ENCODE assay signal across 22 cellular contexts in the genomic region with DNA sequence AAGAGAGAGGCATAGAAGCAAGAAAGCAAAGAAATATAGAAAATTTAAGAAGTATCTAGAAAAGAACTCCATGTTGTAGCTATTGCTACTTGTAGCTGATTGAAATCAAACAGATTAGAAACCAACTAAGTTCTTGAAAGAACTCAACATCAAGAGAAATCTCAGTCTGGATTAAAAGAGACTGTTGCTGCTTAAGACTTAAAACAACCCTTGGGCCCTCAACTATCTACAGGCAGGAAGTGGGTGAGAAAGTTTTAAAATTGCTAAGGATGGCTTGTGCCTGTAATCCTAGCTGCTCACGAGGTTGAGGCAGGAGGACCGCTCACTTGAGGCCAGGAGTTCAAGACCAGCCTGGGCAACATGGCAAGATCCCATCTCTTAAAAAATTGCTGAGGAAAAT. TPM values are rescaled to one million over a fixed set of nuclear protein-coding genes. Genes with fewer than 3 reads are reported as not detected.
A peak's percentile ranks its signal among the peaks of the same experiment; 100 is the strongest.
DNase-seq lines count a peak whose midpoint lies in the region; ATAC-seq and TF ChIP-seq lines count a peak whose summit lies in the region.
"Had no signal": no experiment of that assay in that cellular context is flagged by ENCODE, and none has a peak within 500 bp of the region (broad histone marks: within the 10 kb centered on the region; RNA-seq: fewer than 3 reads in every experiment).

No MANE protein-coding gene starts in this region.

- H3K9me3 ChIP-seq in CD8-positive, alpha-beta T cell (ENCODE audit: low read length), result no peaks in the 10 kb centered on the region
- H3K9me3 ChIP-seq: A549, BE2C, Caco-2 had no signal

- peaks cover 23% of the 10 kb centered on the region for H3K4me1 Mint-ChIP-seq in activated naive CD4-positive, alpha-beta T cell treated with anti-CD3 and anti-CD28 coated beads, Interleukin-2, amount 50 U/mL, for 24 hours
- H3K4me1 Mint-ChIP-seq in activated naive CD4-positive, alpha-beta T cell treated with anti-CD3 and anti-CD28 coated beads, Interleukin-2, amount 10 ng/mL, durations not matched to agents 7 days and 5 days, result peaks cover 3% of the 10 kb centered on the region
- peaks cover 10% of the 10 kb centered on the region for H3K4me1 Mint-ChIP-seq in CD8-positive, alpha-beta T cell (ENCODE audit: low read depth)
- no peaks in the 10 kb centered on the region for H3K4me1 Mint-ChIP-seq in activated T-helper 1 cell treated with anti-CD3 and anti-CD28 coated beads, Interleukin-12 subunit alpha, Interleukin-12 subunit beta, Interleukin-2, Interleukin-4 antibody, amounts not matched to agents 30 ng/mL and 10 ng/mL and 1 ng/mL, durations not matched to agents 14 hours and 24 hours and 36 hours (ENCODE audit: low read depth)

- H3K27me3 Mint-ChIP-seq in activated naive CD4-positive, alpha-beta T cell treated with anti-CD3 and anti-CD28 coated beads, Interleukin-2, amount 50 U/mL, for 24 hours, result peaks cover 2% of the 10 kb centered on the region
- peaks cover 6% of the 10 kb centered on the region for H3K27me3 Mint-ChIP-seq in activated naive CD4-positive, alpha-beta T cell treated with anti-CD3 and anti-CD28 coated beads, Interleukin-2, amount 10 ng/mL, durations not matched to agents 7 days and 5 days
- no peaks in the 10 kb centered on the region for H3K27me3 Mint-ChIP-seq in CD8-positive, alpha-beta T cell (ENCODE audit: low read depth)
- H3K27me3 Mint-ChIP-seq in activated T-helper 1 cell treated with anti-CD3 and anti-CD28 coated beads, Interleukin-12 subunit alpha, Interleukin-12 subunit beta, Interleukin-2, Interleukin-4 antibody, amounts not matched to agents 30 ng/mL and 10 ng/mL and 1 ng/mL, durations not matched to agents 14 hours and 24 hours and 36 hours (ENCODE audit: insufficient read depth), result peaks cover 24% of the 10 kb centered on the region

- H3K27me3 ChIP-seq in CD8-positive, alpha-beta T cell (ENCODE audit: insufficient read depth, low read length), result no peaks in the 10 kb centered on the region
- H3K27me3 ChIP-seq: BE2C; BLaER1 treated with 17β-estradiol and CSF1 and Interleukin-3, amounts not matched to agents 10 nM and 100 nM had no signal

- no peaks in the 10 kb centered on the region for H3K36me3 ChIP-seq in CD8-positive, alpha-beta T cell (ENCODE audit: insufficient read depth, low read length)
- H3K36me3 ChIP-seq: BE2C; BLaER1 treated with 17β-estradiol and CSF1 and Interleukin-3, amounts not matched to agents 10 nM and 100 nM had no signal

- no peak overlapping the region for H3K4me3 Mint-ChIP-seq in activated naive CD4-positive, alpha-beta T cell treated with anti-CD3 and anti-CD28 coated beads, Interleukin-2, amount 50 U/mL, for 24 hours
- no peak overlapping the region for H3K4me3 Mint-ChIP-seq in activated naive CD4-positive, alpha-beta T cell treated with anti-CD3 and anti-CD28 coated beads, Interleukin-2, amount 10 ng/mL, durations not matched to agents 7 days and 5 days
- H3K4me3 Mint-ChIP-seq in CD8-positive, alpha-beta T cell, result no peak overlapping the region
- H3K4me3 Mint-ChIP-seq in activated T-helper 1 cell treated with anti-CD3 and anti-CD28 coated beads, Interleukin-12 subunit alpha, Interleukin-12 subunit beta, Interleukin-2, Interleukin-4 antibody, amounts not matched to agents 30 ng/mL and 10 ng/mL and 1 ng/mL, durations not matched to agents 14 hours and 24 hours and 36 hours, result no peak overlapping the region
- H3K4me3 Mint-ChIP-seq: CD14-positive monocyte; CD4-positive, alpha-beta memory T cell; GM23338; H9; HFFc6 had no signal

- H3K27ac ChIP-seq in CD8-positive, alpha-beta T cell (ENCODE audit: low read depth, low read length), result no peak overlapping the region
- H3K27ac ChIP-seq: A549; BLaER1 treated with 17β-estradiol and CSF1 and Interleukin-3, amounts not matched to agents 10 nM and 100 nM had no signal

- ATAC-seq in CD8-positive, alpha-beta T cell, result no peak
- ATAC-seq in GM21447 (IDR thresholded peaks at IDR 0.05; ENCODE audit: unreplicated experiment), result no peak
- ATAC-seq: A549, GM12878, GM23338 had no signal

- H3K9me3 Mint-ChIP-seq in activated naive CD4-positive, alpha-beta T cell treated with anti-CD3 and anti-CD28 coated beads, Interleukin-2, amount 50 U/mL, for 24 hours, result no peaks in the 10 kb centered on the region
- no peaks in the 10 kb centered on the region for H3K9me3 Mint-ChIP-seq in activated naive CD4-positive, alpha-beta T cell treated with anti-CD3 and anti-CD28 coated beads, Interleukin-2, amount 10 ng/mL, durations not matched to agents 7 days and 5 days
- peaks cover 7% of the 10 kb centered on the region for H3K9me3 Mint-ChIP-seq in CD8-positive, alpha-beta T cell
- no peaks in the 10 kb centered on the region for H3K9me3 Mint-ChIP-seq in activated T-helper 1 cell treated with anti-CD3 and anti-CD28 coated beads, Interleukin-12 subunit alpha, Interleukin-12 subunit beta, Interleukin-2, Interleukin-4 antibody, amounts not matched to agents 30 ng/mL and 10 ng/mL and 1 ng/mL, durations not matched to agents 14 hours and 24 hours and 36 hours

- intact Hi-C loops in CD8-positive, alpha-beta T cell (cut with DNase I, micrococcal nuclease), result no loop called here
- intact Hi-C loops in activated T-helper 1 cell treated with anti-CD3 and anti-CD28 coated beads, Interleukin-12 subunit alpha, Interleukin-12 subunit beta, Interleukin-2, Interleukin-4 antibody, amounts not matched to agents 30 ng/mL and 10 ng/mL and 1 ng/mL, durations not matched to agents 14 hours and 24 hours and 36 hours (cut with micrococcal nuclease), result no loop called here

- no peak for TF ChIP-seq CTCF in CD8-positive, alpha-beta T cell (IDR thresholded peaks at IDR 0.05)

- no peak overlapping the region for H3K4me3 ChIP-seq in CD8-positive, alpha-beta T cell (ENCODE audit: low read depth, low read length)
- H3K4me3 ChIP-seq: A549; BLaER1 treated with 17β-estradiol and CSF1 and Interleukin-3, amounts not matched to agents 10 nM and 100 nM; GM12878; GM23338 had no signal

- POLR2A ChIA-PET in CD8-positive, alpha-beta T cell (lab: Charles Lee), result no interaction called here

- CTCF ChIA-PET in activated naive CD4-positive, alpha-beta T cell treated with anti-CD3 and anti-CD28 coated beads, Interleukin-2, amount 10 ng/mL, durations not matched to agents 7 days and 5 days (lab: Charles Lee), result interaction anchor here (1.3 kb wide), 1 partner anchor 15 kb away, joined by 3 read pairs; no protein-coding TSS in a partner anchor
- CTCF ChIA-PET in CD8-positive, alpha-beta T cell (lab: Charles Lee), result no interaction called here

- DNase-seq in activated naive CD4-positive, alpha-beta T cell treated with anti-CD3 and anti-CD28 coated beads, Interleukin-2, amount 10 ng/mL, durations not matched to agents 7 days and 5 days, result no peak
- DNase-seq in CD8-positive, alpha-beta T cell, result no peak
- DNase-seq in activated T-helper 1 cell treated with anti-CD3 and anti-CD28 coated beads, Interleukin-12 subunit alpha, Interleukin-12 subunit beta, Interleukin-2, Interleukin-4 antibody, amounts not matched to agents 30 ng/mL and 10 ng/mL and 1 ng/mL, durations not matched to agents 14 hours and 24 hours and 36 hours (ENCODE audit: low spot score), result no peak
- DNase-seq in GF-D8 (lab: John Stamatoyannopoulos, UW) (no peak), NCI-H2081 (lab: John Stamatoyannopoulos, UW) (no peak)
- DNase-seq: 8988T; ACHN; AML-193; BE2C; Caco-2; CD4-positive, alpha-beta memory T cell; DMS153; DND-41; H9; HFFc6 had no signal

- H3K4me1 ChIP-seq in CD8-positive, alpha-beta T cell (ENCODE audit: insufficient read depth, low read length), result no peaks in the 10 kb centered on the region
- H3K4me1 ChIP-seq: A549; BE2C; BLaER1 treated with 17β-estradiol and CSF1 and Interleukin-3, amounts not matched to agents 10 nM and 100 nM; Caco-2 had no signal

- H3K36me3 Mint-ChIP-seq in activated naive CD4-positive, alpha-beta T cell treated with anti-CD3 and anti-CD28 coated beads, Interleukin-2, amount 50 U/mL, for 24 hours, result peaks cover 9% of the 10 kb centered on the region
- H3K36me3 Mint-ChIP-seq in activated naive CD4-positive, alpha-beta T cell treated with anti-CD3 and anti-CD28 coated beads, Interleukin-2, amount 10 ng/mL, durations not matched to agents 7 days and 5 days, result no peaks in the 10 kb centered on the region
- peaks cover 12% of the 10 kb centered on the region for H3K36me3 Mint-ChIP-seq in CD8-positive, alpha-beta T cell
- no peaks in the 10 kb centered on the region for H3K36me3 Mint-ChIP-seq in activated T-helper 1 cell treated with anti-CD3 and anti-CD28 coated beads, Interleukin-12 subunit alpha, Interleukin-12 subunit beta, Interleukin-2, Interleukin-4 antibody, amounts not matched to agents 30 ng/mL and 10 ng/mL and 1 ng/mL, durations not matched to agents 14 hours and 24 hours and 36 hours (ENCODE audit: low read depth)

- H3K27ac Mint-ChIP-seq in activated naive CD4-positive, alpha-beta T cell treated with anti-CD3 and anti-CD28 coated beads, Interleukin-2, amount 50 U/mL, for 24 hours, result peak overlapping the region; percentile 12
- no peak overlapping the region for H3K27ac Mint-ChIP-seq in activated naive CD4-positive, alpha-beta T cell treated with anti-CD3 and anti-CD28 coated beads, Interleukin-2, amount 10 ng/mL, durations not matched to agents 7 days and 5 days
- peak overlapping the region; percentile 5 for H3K27ac Mint-ChIP-seq in CD8-positive, alpha-beta T cell
- peak overlapping the region; percentile 49 for H3K27ac Mint-ChIP-seq in activated T-helper 1 cell treated with anti-CD3 and anti-CD28 coated beads, Interleukin-12 subunit alpha, Interleukin-12 subunit beta, Interleukin-2, Interleukin-4 antibody, amounts not matched to agents 30 ng/mL and 10 ng/mL and 1 ng/mL, durations not matched to agents 14 hours and 24 hours and 36 hours
- H3K27ac Mint-ChIP-seq: GM23338, H9, HFFc6 had no signal

RNA-seq across cellular contexts. Expression of gene C15orf61, which starts 39.3 kb away (rescaled TPM):
- total RNA-seq in CD8-positive, alpha-beta T cell, result 10 to 100 TPM; 11.2 to 14.4 TPM
- 6.6 and 6.9 TPM in 2 replicates for total RNA-seq in activated T-helper 1 cell treated with anti-CD3 and anti-CD28 coated beads, Interleukin-12 subunit alpha, Interleukin-12 subunit beta, Interleukin-2, Interleukin-4 antibody, amounts not matched to agents 30 ng/mL and 10 ng/mL and 1 ng/mL, durations not matched to agents 14 hours and 24 hours and 36 hours
